Comparison of ENCODE assay signal across 18 cellular contexts in genomic region chr6:122997541-122998150, GRCh38. TPM values are rescaled to one million over a fixed set of nuclear protein-coding genes. Genes with fewer than 3 reads are reported as not detected.
"Had no signal": no experiment of that assay in that cellular context is flagged by ENCODE, and none has a peak within 500 bp of the region (broad histone marks: within the 10 kb centered on the region; RNA-seq: fewer than 3 reads in every experiment).

No MANE protein-coding gene starts in this region.

- H3K9me3 ChIP-seq: adrenal gland, sigmoid colon, thoracic aorta had no signal

- H3K27ac Mint-ChIP-seq: activated CD4-positive, alpha-beta T cell treated with anti-CD3 and anti-CD28 coated beads, Interleukin-2, amount 10 ng/mL, durations not matched to agents 7 days and 5 days; activated naive CD4-positive, alpha-beta T cell treated with anti-CD3 and anti-CD28 coated beads, Interleukin-2, amount 10 ng/mL, durations not matched to agents 7 days and 5 days; activated T-helper 2 cell treated with anti-CD3 and anti-CD28 coated beads, Interferon-gamma antibody, Interleukin-2, Interleukin-4, amounts not matched to agents 10 μg/mL and 5 μg/mL and 100 μg/mL, durations not matched to agents 14 hours and 24 hours and 36 hours; dendritic cell treated with granulocyte-macrophage colony-stimulating factor and Interleukin-4, amounts not matched to agents 40 ng/mL and 50 ng/mL, for 4 days; naive thymus-derived CD4-positive, alpha-beta T cell; stimulated activated naive CD8-positive, alpha-beta T cell treated with anti-CD3 and anti-CD28 coated beads, Interleukin-15, Interleukin-2, amounts not matched to agents 100 ng/mL and 50 ng/mL, for 24 hours had no signal

- H3K36me3 ChIP-seq: adrenal gland, sigmoid colon, thoracic aorta had no signal

- H3K27ac ChIP-seq: adrenal gland, sigmoid colon, thoracic aorta had no signal

- H3K4me3 ChIP-seq: adrenal gland, lung, thoracic aorta had no signal

- H3K4me3 Mint-ChIP-seq: activated CD4-positive, alpha-beta T cell treated with anti-CD3 and anti-CD28 coated beads, Interleukin-2, amount 10 ng/mL, durations not matched to agents 7 days and 5 days; activated naive CD4-positive, alpha-beta T cell treated with anti-CD3 and anti-CD28 coated beads, Interleukin-2, amount 10 ng/mL, durations not matched to agents 7 days and 5 days; central memory CD8-positive, alpha-beta T cell; dendritic cell treated with granulocyte-macrophage colony-stimulating factor and Interleukin-4, amounts not matched to agents 40 ng/mL and 50 ng/mL, for 4 days; naive thymus-derived CD4-positive, alpha-beta T cell; stimulated activated naive CD8-positive, alpha-beta T cell treated with anti-CD3 and anti-CD28 coated beads, Interleukin-15, Interleukin-2, amounts not matched to agents 100 ng/mL and 50 ng/mL, for 24 hours had no signal

- H3K4me1 Mint-ChIP-seq: central memory CD8-positive, alpha-beta T cell had no signal

- ATAC-seq: left colon; naive thymus-derived CD4-positive, alpha-beta T cell had no signal

- DNase-seq: activated CD4-positive, alpha-beta T cell treated with anti-CD3 and anti-CD28 coated beads, Interleukin-2, amount 10 ng/mL, durations not matched to agents 7 days and 5 days; activated CD4-positive, CD25-positive, alpha-beta regulatory T cell; activated CD8-positive, alpha-beta memory T cell treated with anti-CD3 and anti-CD28 coated beads for 24 hours; activated naive CD4-positive, alpha-beta T cell treated with anti-CD3 and anti-CD28 coated beads, Interleukin-2, amount 10 ng/mL, durations not matched to agents 7 days and 5 days; adrenal gland; erythroblast; left colon; naive thymus-derived CD4-positive, alpha-beta T cell; sigmoid colon; stimulated activated CD4-positive, alpha-beta T cell treated with anti-CD3 and anti-CD28 coated beads, Interleukin-2, amount 100 ng/mL, for 48 hours; T-helper 2 cell had no signal

- H3K9me3 Mint-ChIP-seq: activated CD4-positive, alpha-beta T cell treated with anti-CD3 and anti-CD28 coated beads, Interleukin-2, amount 10 ng/mL, durations not matched to agents 7 days and 5 days; activated naive CD4-positive, alpha-beta T cell treated with anti-CD3 and anti-CD28 coated beads, Interleukin-2, amount 10 ng/mL, durations not matched to agents 7 days and 5 days; activated T-helper 2 cell treated with anti-CD3 and anti-CD28 coated beads, Interferon-gamma antibody, Interleukin-2, Interleukin-4, amounts not matched to agents 10 μg/mL and 5 μg/mL and 100 μg/mL, durations not matched to agents 14 hours and 24 hours and 36 hours; central memory CD8-positive, alpha-beta T cell; dendritic cell treated with granulocyte-macrophage colony-stimulating factor and Interleukin-4, amounts not matched to agents 40 ng/mL and 50 ng/mL, for 4 days had no signal

RNA-seq across cellular contexts. Expression of gene CLVS2, which starts 1.6 kb away (rescaled TPM):
- total RNA-seq: activated CD4-positive, alpha-beta T cell treated with anti-CD3 and anti-CD28 coated beads, Interleukin-2, amount 10 ng/mL, durations not matched to agents 7 days and 5 days; activated T-helper 2 cell treated with anti-CD3 and anti-CD28 coated beads, Interferon-gamma antibody, Interleukin-2, Interleukin-4, amounts not matched to agents 10 μg/mL and 5 μg/mL and 100 μg/mL, durations not matched to agents 14 hours and 24 hours and 36 hours; naive thymus-derived CD4-positive, alpha-beta T cell; pulmonary artery endothelial cell had no signal
- polyA plus RNA-seq: lung; naive thymus-derived CD4-positive, alpha-beta T cell had no signal
